ENCODE assay signal across 8 cellular contexts in the genomic region with DNA sequence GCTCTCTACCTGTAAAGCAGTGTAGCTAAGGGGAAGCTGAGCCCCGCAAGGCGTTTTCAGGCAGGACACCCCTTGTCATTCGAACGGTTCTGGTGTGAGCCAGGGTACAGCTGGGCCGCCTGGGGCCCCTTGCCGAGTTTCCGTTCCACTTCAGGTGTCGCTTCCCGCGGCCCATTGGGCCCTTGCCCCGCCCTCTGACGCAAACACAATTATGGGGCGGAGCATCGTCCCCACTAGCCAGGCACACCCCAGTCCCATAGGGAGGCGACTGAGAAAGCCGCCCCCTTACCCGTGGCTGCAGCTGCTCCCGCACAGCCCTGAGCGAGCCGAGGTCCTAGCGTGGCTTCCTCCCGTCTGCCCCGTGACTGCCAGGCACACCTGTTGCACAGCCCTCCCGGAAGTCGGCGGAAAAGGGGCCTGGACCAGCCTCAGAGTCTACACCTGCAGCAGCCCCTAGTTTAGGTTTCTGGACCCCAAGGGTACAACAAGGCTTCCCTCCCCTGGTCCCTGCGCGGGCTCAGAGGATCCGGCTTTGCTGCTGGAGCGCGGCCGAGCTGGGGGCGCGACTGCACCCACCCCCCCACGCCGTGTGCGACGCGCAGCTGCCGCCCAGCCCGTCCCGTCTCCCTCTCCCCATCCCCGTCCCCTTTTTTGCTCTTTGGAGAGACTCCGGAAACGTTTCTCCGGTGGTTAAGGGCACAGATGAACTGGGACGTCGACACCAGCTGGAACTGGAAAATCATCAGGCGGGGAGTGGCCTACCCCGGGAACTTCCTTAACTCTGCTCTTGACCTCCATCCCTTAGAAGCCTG. TPM values are rescaled to one million over a fixed set of nuclear protein-coding genes. Genes with fewer than 3 reads are reported as not detected.
A peak's percentile ranks its signal among the peaks of the same experiment; 100 is the strongest.
DNase-seq lines count a peak whose midpoint lies in the region; ATAC-seq, FAIRE-seq and TF ChIP-seq lines count a peak whose summit lies in the region.

TSS of gene PLSCR2 (minus strand) at position 356 of the 812 bp plus-strand sequence. CDS start 9,657 bp downstream, outside the sequence.

- in situ Hi-C loops in HepG2 (cut with HindIII; ENCODE audit: extremely low pct_ligation_motif_present, low pct_unique_long_range_greater_than_20kb) = no loop called here

- no peak within 1 kb of the TSS for H3K9ac ChIP-seq in HepG2 (ENCODE audit: insufficient read depth, low read depth, low read length)

- TF ChIP-seq RAD21 in HepG2 (CRISPR knock-in tag; IDR thresholded peaks at IDR 0.05) = no peak

- H3K9me3 Mint-ChIP-seq in CD4-positive, alpha-beta memory T cell = no peaks in the 10 kb centered on the region

- DNase-seq in CD4-positive, alpha-beta memory T cell = peak; percentile 70 to 76 (median 71)
- DNase-seq in HL-60 (ENCODE audit: low read depth in 1 of 2, low spot score in 1 of 2) = no peak
- peak; percentile 3 for DNase-seq in cerebellum (ENCODE audit: low spot score)
- DNase-seq in HepG2 (ENCODE audit: low spot score) = no peak
- peak; percentile 43 to 67 (median 55) for DNase-seq in stimulated activated CD4-positive, alpha-beta T cell treated with anti-CD3 and anti-CD28 coated beads, TNF-alpha, amount 100 ng/mL, for 4 hours (ENCODE audit: low read depth in 3 of 3)
- DNase-seq in NCI-H1048 (lab: John Stamatoyannopoulos, UW) = no peak

- CTCF ChIA-PET in CD4-positive, alpha-beta memory T cell (lab: Charles Lee; ENCODE audit: partially characterized antibody) = interaction anchor here (0.9 kb wide), 1 partner anchor 74 kb away, joined by 3 read pairs; no protein-coding TSS in a partner anchor
- CTCF ChIA-PET in HepG2 (lab: Yijun Ruan, JAX; ENCODE audit: low intra/inter-chr PET ratio, low total read pairs) = no interaction called here

- H3K36me3 ChIP-seq in CD4-positive, alpha-beta memory T cell (ENCODE audit: insufficient read depth, low read length) = no peaks in the 10 kb centered on the region
- no peaks in the 10 kb centered on the region for H3K36me3 ChIP-seq in HepG2 (replicated peaks in 1 of 2; ENCODE audit: control insufficient read depth in 1 of 2, insufficient read depth in 2 of 2, low read length in 2 of 2)

- no peak within 1 kb of the TSS for H2AFZ ChIP-seq in HepG2 (ENCODE audit: low read length)

- WGBS in HepG2 (ENCODE audit: low lambda C conversion rate) = 34% methylated on average over 8 of the region's 50 CpGs

- H3K4me2 ChIP-seq in HepG2 (ENCODE audit: low read depth, low read length) = peak within 1 kb of the TSS; percentile 18; the same call in 1 of the 2 replicates

- no peaks in the 10 kb centered on the region for H3K36me3 Mint-ChIP-seq in CD4-positive, alpha-beta memory T cell

- peak within 1 kb of the TSS; percentile 82 to 86 (median 84) for H3K4me3 Mint-ChIP-seq in CD4-positive, alpha-beta memory T cell

- ATAC-seq in GM19452 (IDR thresholded peaks at IDR 0.05; ENCODE audit: unreplicated experiment) = peak; percentile 96
- ATAC-seq in activated CD4-positive, CD25-positive, alpha-beta regulatory T cell treated with anti-CD3 and anti-CD28 coated beads, Interleukin-2, amount 50 U/mL, for 24 hours = peak; percentile 86 to 96
- ATAC-seq in HepG2 = peak; percentile 54

- no peak for TF ChIP-seq POLR2A in HepG2 (IDR thresholded peaks at IDR 0.05; ENCODE audit: insufficient read depth in 1 of 2, low read depth in 2 of 2, low read length in 2 of 2)

- H3K79me2 ChIP-seq in HepG2 (ENCODE audit: insufficient read depth, low read length) = no peaks in the 10 kb centered on the region

- peaks cover 0 to 4% of the 10 kb centered on the region in 2 donors for H3K27me3 Mint-ChIP-seq in CD4-positive, alpha-beta memory T cell

- peaks cover 0 to 14% (median 6%) of the 10 kb centered on the region in 4 donors for H3K4me1 Mint-ChIP-seq in CD4-positive, alpha-beta memory T cell

- H3K4me3 ChIP-seq in CD4-positive, alpha-beta memory T cell (ENCODE audit: low read length in 2 of 2) = peak within 1 kb of the TSS; percentile 60 to 75
- H3K4me3 ChIP-seq in HL-60 (replicated peaks; ENCODE audit: insufficient read depth, low read length) (peak within 1 kb of the TSS; percentile 53), HepG2 (replicated peaks in 1 of 3; ENCODE audit: insufficient read depth in 1 of 3, low read depth in 2 of 3, low read length in 3 of 3) (no peak within 1 kb of the TSS)

- POLR2A ChIA-PET in CD4-positive, alpha-beta memory T cell (lab: Charles Lee; ENCODE audit: partially characterized antibody) = interaction anchor here (0.7 to 1.5 kb wide), 6 partner anchors 28 to 75 kb away, joined by 3 to 4 read pairs (median 3); partner anchors contain the start of gene PLSCR1
- POLR2A ChIA-PET in HepG2 (lab: Yijun Ruan, JAX) = no interaction called here

- H4K20me1 ChIP-seq in HepG2 (ENCODE audit: insufficient read depth, low read length) = no peaks in the 10 kb centered on the region

- H3K9me3 ChIP-seq in CD4-positive, alpha-beta memory T cell (ENCODE audit: control insufficient read depth in 1 of 2, low read length in 2 of 2) = no peaks in the 10 kb centered on the region
- H3K9me3 ChIP-seq in HepG2 (ENCODE audit: low read length) = no peaks in the 10 kb centered on the region

- no TSS peak for BruUV-seq in HepG2 (replicated peaks; lab: Mats Ljungman, UMichigan)

- no peak for FAIRE-seq in HepG2 (lab: Jason Lieb, UNC)

- TF ChIP-seq EP300 in HepG2 (IDR thresholded peaks at IDR 0.05; ENCODE audit: low read depth in 2 of 2, low read length in 2 of 2) (no peak), HepG2 (CRISPR knock-in tag; IDR thresholded peaks at IDR 0.05; ENCODE audit: borderline replicate concordance) (no peak)

- H3K4me1 ChIP-seq in CD4-positive, alpha-beta memory T cell (ENCODE audit: insufficient read depth, low read length) = peaks cover 13% of the 10 kb centered on the region
- no peaks in the 10 kb centered on the region for H3K4me1 ChIP-seq in HepG2 (ENCODE audit: insufficient read depth, low read length)

- intact Hi-C loops in CD4-positive, alpha-beta memory T cell (cut with micrococcal nuclease) = loop anchor here (2.0 kb wide), 1 partner anchor 75 kb away; the partner anchor contains the start of gene PLSCR1
- intact Hi-C loops in HepG2 (cut with micrococcal nuclease; ENCODE audit: unreplicated experiment) = no loop called here

- no peaks in the 10 kb centered on the region for H3K27me3 ChIP-seq in CD4-positive, alpha-beta memory T cell (ENCODE audit: insufficient read depth, low read length)
- H3K27me3 ChIP-seq in HL-60 (ENCODE audit: insufficient read depth, poor library complexity, severe bottlenecking) (no peaks in the 10 kb centered on the region), HepG2 (ENCODE audit: control insufficient read depth in 1 of 2, insufficient read depth in 2 of 2, low read length in 2 of 2) (no peaks in the 10 kb centered on the region)

- H3K27ac ChIP-seq in CD4-positive, alpha-beta memory T cell (ENCODE audit: low read depth, low read length) = peak within 1 kb of the TSS; percentile 33
- no peak within 1 kb of the TSS for H3K27ac ChIP-seq in HL-60 (replicated peaks)
- H3K27ac ChIP-seq in HepG2 (ENCODE audit: extremely low read length, insufficient read depth, low read length) = no peak within 1 kb of the TSS

- no peak for TF ChIP-seq CTCF in HL-60 (IDR thresholded peaks at IDR 0.05; ENCODE audit: insufficient read depth, low read length)
- TF ChIP-seq CTCF in HepG2 (CRISPR knock-in tag; IDR thresholded peaks at IDR 0.05) = no peak

- H3K27ac Mint-ChIP-seq in CD4-positive, alpha-beta memory T cell = peak within 1 kb of the TSS; percentile 54 to 85 (median 76)

TF ChIP-seq in HepG2, 621 proteins besides CTCF, POLR2A, EP300 and RAD21:
- TF ChIP-seq PREB (CRISPR knock-in tag; IDR thresholded peaks at IDR 0.05) = no peak
- TF ChIP-seq ZNF570 (CRISPR knock-in tag; IDR thresholded peaks at IDR 0.05; ENCODE audit: borderline replicate concordance) = no peak
- no peak for TF ChIP-seq ZNF501 (CRISPR knock-in tag; IDR thresholded peaks at IDR 0.05)
- no peak for TF ChIP-seq CHD4 (IDR thresholded peaks at IDR 0.05; ENCODE audit: borderline replicate concordance, low read length)
- TF ChIP-seq KDM4B (CRISPR knock-in tag; IDR thresholded peaks at IDR 0.05) = no peak

RNA-seq across cellular contexts. Expression of gene PLSCR2, which starts in this region (rescaled TPM):
- total RNA-seq in CD4-positive, alpha-beta memory T cell = under 1 TPM; 0.72 to 0.76 TPM
- under 1 TPM in 1 of 2 donors, not detected in 1; 0.20 TPM for polyA plus RNA-seq in CD4-positive, alpha-beta memory T cell
- total RNA-seq in cerebellum (not detected), HepG2 (2016; rRNA removed; fragmentation: Illumina TruSeq; extraction: Trizol) (not detected in 2 replicates)
- not detected in 2 replicates for total RNA-seq in HepG2 (2016; cell fraction: cytosol; rRNA removed; fragmentation: Illumina TruSeq; extraction: Trizol; ENCODE audit: low read depth)
- not detected in 2 replicates for total RNA-seq in HepG2 (2016; cell fraction: insoluble cytoplasmic fraction; rRNA removed; fragmentation: Illumina TruSeq; extraction: Trizol)
- total RNA-seq in HepG2 (2016; cell fraction: membrane; rRNA removed; fragmentation: Illumina TruSeq; extraction: Trizol) = not detected in 2 replicates
- not detected in 2 replicates for total RNA-seq in HepG2 (2016; cell fraction: nucleus; rRNA removed; fragmentation: Illumina TruSeq; extraction: Trizol)
- not detected in 2 replicates for polyA plus RNA-seq in HepG2 (2011; rRNA removed)
- polyA plus RNA-seq in HepG2 (2011; cell fraction: cytosol; rRNA removed) = not detected in 2 replicates
- polyA plus RNA-seq in HepG2 (2011; cell fraction: nucleus; rRNA removed) = not detected in 2 replicates
- polyA plus RNA-seq in HepG2 (2012) = not detected in 2 replicates
- polyA plus RNA-seq in HepG2 (2016; cell fraction: cytosol; fragmentation: Illumina TruSeq; extraction: Trizol; ENCODE audit: low read depth) = not detected in 2 replicates
- polyA plus RNA-seq in HepG2 (2016; cell fraction: insoluble cytoplasmic fraction; fragmentation: Illumina TruSeq; extraction: Trizol; ENCODE audit: low read depth) = not detected in 2 replicates
- polyA plus RNA-seq in HepG2 (2016; cell fraction: membrane; fragmentation: Illumina TruSeq; extraction: Trizol; ENCODE audit: low read depth) = not detected in 2 replicates
- not detected in 2 replicates for polyA plus RNA-seq in HepG2 (2016; cell fraction: nucleus; fragmentation: Illumina TruSeq; extraction: Trizol; ENCODE audit: insufficient read depth, low read depth)
- not detected in 2 replicates for polyA minus RNA-seq in HepG2 (2011; rRNA and poly(A)+ RNA removed; ENCODE audit: low replicate concordance)
- not detected in 2 replicates for polyA minus RNA-seq in HepG2 (2011; cell fraction: cytosol; rRNA and poly(A)+ RNA removed)
- not detected in 2 replicates for polyA minus RNA-seq in HepG2 (2011; cell fraction: nucleus; rRNA and poly(A)+ RNA removed)

Comparison
In these comparisons a context has a peak if more than half of its experiments do, and no peak if none do; other contexts are left out.
1. Peak in DNase-seq, H3K4me3 ChIP-seq and H3K27ac ChIP-seq in CD4-positive, alpha-beta memory T cell; RNA of the gene not detected or under 1 TPM.
2. Peak in DNase-seq in cerebellum; RNA of the gene not detected or under 1 TPM.
3. Peak in ATAC-seq and H3K4me2 ChIP-seq in HepG2; RNA of the gene not detected or under 1 TPM.
4. DNase-seq: peak in stimulated activated CD4-positive, alpha-beta T cell treated with anti-CD3 and anti-CD28 coated beads, TNF-alpha, amount 100 ng/mL, for 4 hours (3 of 3); none in HL-60 (0 of 2), HepG2 (single experiment) and NCI-H1048 (single experiment).
5. Peak in every context shown above with its lines, with median percentiles within 50 percentile points of each other: ATAC-seq.